In the genomic region with DNA sequence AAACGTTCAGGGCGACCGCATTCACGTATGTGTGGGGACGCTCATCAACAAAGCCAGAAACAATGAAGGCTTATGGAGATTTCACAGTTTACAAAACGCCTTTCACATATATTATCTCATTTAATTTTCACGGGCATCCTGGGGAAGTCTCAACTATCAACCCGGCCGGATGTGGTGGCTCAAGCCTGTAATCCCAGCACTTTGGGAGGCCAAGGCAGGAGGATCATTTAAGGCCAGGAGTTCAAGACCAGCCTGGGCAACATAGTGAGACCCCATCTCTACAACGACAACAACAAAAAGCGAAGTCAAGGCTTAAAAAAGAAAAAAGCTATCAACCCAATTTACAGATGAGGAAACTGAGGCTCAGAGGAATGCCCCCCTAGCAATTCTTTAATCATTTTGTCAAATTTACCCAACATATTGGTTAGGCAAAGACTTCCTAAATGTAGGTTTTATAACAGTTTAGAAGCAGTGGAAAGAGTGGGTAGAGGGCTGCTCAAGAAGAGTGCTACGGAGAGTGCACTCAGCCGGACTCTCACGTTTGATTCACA, we compare ENCODE assay signal across 17 cellular contexts.
"Had no signal": no experiment of that assay in that cellular context is flagged by ENCODE, and none has a peak within 500 bp of the region (broad histone marks: within the 10 kb centered on the region; RNA-seq: fewer than 3 reads in every experiment).

No MANE protein-coding gene starts in this region.

- DNase-seq: dermis blood vessel endothelial cell; erythroblast; foreskin keratinocyte; head of caudate nucleus; kidney; left cardiac atrium; left ventricle myocardium inferior; lower lobe of right lung; natural killer cell; sigmoid colon; stimulated activated CD4-positive, alpha-beta T cell treated with anti-CD3 and anti-CD28 coated beads, Interleukin-2, amount 100 ng/mL, for 24 hours; stimulated activated CD4-positive, alpha-beta T cell treated with anti-CD3 and anti-CD28 coated beads, Interleukin-4, amount 100 ng/mL, for 4 hours; stimulated activated naive CD4-positive, alpha-beta T cell treated with Interleukin-2 at 50 U/mL for 16 hours; trophoblast cell had no signal

- H3K9me3 Mint-ChIP-seq: memory B cell, mesothelial cell of epicardium, natural killer cell, neural crest cell had no signal

- ATAC-seq: foreskin keratinocyte, left cardiac atrium, lower lobe of right lung, natural killer cell had no signal

- H3K4me3 Mint-ChIP-seq: memory B cell, mesothelial cell of epicardium, natural killer cell, neural crest cell had no signal

- H3K27ac Mint-ChIP-seq: memory B cell had no signal

- H3K27me3 Mint-ChIP-seq: memory B cell had no signal

- H3K4me1 Mint-ChIP-seq: natural killer cell had no signal

- H3K36me3 Mint-ChIP-seq: natural killer cell had no signal
